30 cellular contexts compared by ENCODE assay signal in genomic region chr3:169850618-169851017, GRCh38. TPM values are rescaled to one million over a fixed set of nuclear protein-coding genes. Genes with fewer than 3 reads are reported as not detected.
"Had no signal": no experiment of that assay in that cellular context is flagged by ENCODE, and none has a peak within 500 bp of the region (broad histone marks: within the 10 kb centered on the region; RNA-seq: fewer than 3 reads in every experiment).

No MANE protein-coding gene starts in this region.

- H3K4me3 ChIP-seq: stomach, suprapubic skin, testis, thoracic aorta, thyroid gland, tibial artery, tibial nerve, transverse colon, upper lobe of left lung, upper lobe of right lung, uterus, vagina had no signal

- FAIRE-seq: urothelium cell line had no signal

- H3K27me3 ChIP-seq: stomach, testis, thyroid gland, tibial nerve, transverse colon, upper lobe of left lung, upper lobe of right lung, uterus, vagina had no signal

- H3K27ac ChIP-seq: stomach, suprapubic skin, testis, thoracic aorta, thyroid gland, tibial artery, tibial nerve, transverse colon, upper lobe of left lung, upper lobe of right lung, uterus, vagina had no signal

- H3K4me1 ChIP-seq: stomach, suprapubic skin, testis, thyroid gland, tibial artery, tibial nerve, transverse colon, upper lobe of right lung, uterus, vagina had no signal

- DNase-seq: stimulated activated CD4-positive, alpha-beta T cell treated with anti-CD3 and anti-CD28 coated beads, Interleukin-2, amount 100 ng/mL, for 48 hours; stimulated activated CD4-positive, alpha-beta T cell treated with anti-CD3 and anti-CD28 coated beads, Interleukin-4, amount 100 ng/mL, for 1 hour; stimulated activated CD4-positive, alpha-beta T cell treated with anti-CD3 and anti-CD28 coated beads, Interleukin-4, amount 100 ng/mL, for 24 hours; stimulated activated CD4-positive, alpha-beta T cell treated with anti-CD3 and anti-CD28 coated beads, Interleukin-4, amount 100 ng/mL, for 4 hours; stimulated activated CD8-positive, alpha-beta memory T cell treated with anti-CD3 and anti-CD28 coated beads, Interleukin-4, amount 100 ng/mL, for 48 hours; stimulated activated naive B cell treated with anti-CD40 and anti-IgM and Interleukin-4, amounts not matched to agents 10 μg/mL and 1 μg/mL and 100 μg/mL, for 72 hours; stimulated activated naive CD4-positive, alpha-beta T cell; stimulated activated naive CD4-positive, alpha-beta T cell treated with Interleukin-2 at 50 U/mL for 16 hours; stimulated activated naive CD8-positive, alpha-beta T cell treated with anti-CD3 and anti-CD28 coated beads, Interleukin-15, amount 100 ng/mL, for 72 hours; stimulated activated naive CD8-positive, alpha-beta T cell treated with anti-CD3 and anti-CD28 coated beads, Interleukin-15, Interleukin-2, amounts not matched to agents 100 U/mL and 50 U/mL, for 24 hours; stomach; substantia nigra; testis; thyroid gland; tibial artery; transverse colon; trophoblast cell; upper lobe of left lung; upper lobe of right lung; uterus had no signal

- ATAC-seq: stimulated activated effector memory CD8-positive, alpha-beta T cell treated with anti-CD3 and anti-CD28 coated beads, Interleukin-12 subunit alpha, Interleukin-12 subunit beta, amount 100 ng/mL, for 72 hours; stimulated activated memory B cell treated with anti-CD40 and anti-IgM and Interleukin-4, amounts not matched to agents 10 μg/mL and 1 μg/mL and 100 μg/mL, for 72 hours; stimulated activated naive B cell treated with anti-CD40 and anti-IgM and Interleukin-4, amounts not matched to agents 10 μg/mL and 1 μg/mL and 100 μg/mL, for 72 hours; stimulated activated naive CD8-positive, alpha-beta T cell treated with anti-CD3 and anti-CD28 coated beads, Interleukin-15, amount 100 ng/mL, for 72 hours; stimulated activated naive CD8-positive, alpha-beta T cell treated with anti-CD3 and anti-CD28 coated beads, Interleukin-15, Interleukin-2, amounts not matched to agents 100 U/mL and 50 U/mL, for 24 hours; upper lobe of right lung had no signal

- H3K9me3 ChIP-seq: stomach, suprapubic skin, testis, thoracic aorta, thyroid gland, tibial artery, tibial nerve, transverse colon, upper lobe of left lung, upper lobe of right lung, uterus, vagina had no signal

- H3K36me3 ChIP-seq: suprapubic skin, thoracic aorta, thyroid gland, tibial artery, tibial nerve, upper lobe of left lung, upper lobe of right lung, uterus, vagina had no signal

RNA-seq across cellular contexts. Expression of gene LRRC31, which starts 19.1 kb away (rescaled TPM):
- total RNA-seq: temporal lobe, thoracic aorta, thyroid gland, tibial nerve, urinary bladder, vagina had no signal
- polyA plus RNA-seq: urinary bladder had no signal

RNA-seq across cellular contexts. Expression of gene LRRIQ4, which starts 37.9 kb away (rescaled TPM):
- total RNA-seq: suprapubic skin, thoracic aorta, tibial nerve, transverse colon, ureter, urinary bladder, vagina had no signal
- polyA plus RNA-seq: stomach, urinary bladder had no signal
